Comparison of ENCODE assay signal across 8 cellular contexts in genomic region chr20:56358600-56359211, GRCh38. TPM values are rescaled to one million over a fixed set of nuclear protein-coding genes. Genes with fewer than 3 reads are reported as not detected.
DNase-seq lines count a peak whose midpoint lies in the region; ATAC-seq and TF ChIP-seq lines count a peak whose summit lies in the region.

FAM210B (plus strand) TSS chr20:56358974; CDS start chr20:56359006, 32 bp downstream.

- H3K56ac ChIP-seq in IMR-90 (ENCODE audit: extremely low read depth, insufficient read depth, low read length) = peak within 1 kb of the TSS; percentile 66

- TF ChIP-seq CTCF in IMR-90 (conservative IDR thresholded peaks at IDR 0.05; ENCODE audit: low read depth, low read length) (no peak), PC-9 (conservative IDR thresholded peaks at IDR 0.05) (no peak), esophagus squamous epithelium (IDR thresholded peaks at IDR 0.05) (no peak)

- H2AK5ac ChIP-seq in IMR-90 (ENCODE audit: low read depth, low read length) = peak within 1 kb of the TSS; percentile 7

- in situ Hi-C loops in IMR-90 (cut with MboI; ENCODE audit: low sequenced_read_pairs) = loop anchor here (25.0 kb wide), 1 partner anchor 429 kb away; no protein-coding TSS in a partner anchor

- dilution Hi-C loops in IMR-90 (cut with HindIII; ENCODE audit: low sequenced_read_pairs, unreplicated experiment) = no loop called here

- peak within 1 kb of the TSS; percentile 96 for H2AFZ ChIP-seq in IMR-90 (replicated peaks; ENCODE audit: low read length, poor library complexity)
- H2AFZ ChIP-seq in PC-9 = peak within 1 kb of the TSS; percentile 100

- H3K9me1 ChIP-seq in IMR-90 (ENCODE audit: insufficient read depth, low read length) = peaks cover 13% of the 10 kb centered on the region

- H4K91ac ChIP-seq in IMR-90 (ENCODE audit: insufficient read depth, low read depth, low read length) = peak within 1 kb of the TSS; percentile 71

- H3K4me3 Mint-ChIP-seq in activated T-helper 1 cell treated with anti-CD3 and anti-CD28 coated beads, Interleukin-12 subunit alpha, Interleukin-12 subunit beta, Interleukin-2, Interleukin-4 antibody, amounts not matched to agents 30 ng/mL and 10 ng/mL and 1 ng/mL, durations not matched to agents 14 hours and 24 hours and 36 hours = peak within 1 kb of the TSS; percentile 85

- H4K8ac ChIP-seq in IMR-90 (ENCODE audit: low read depth in 2 of 2, low read length in 2 of 2) = peak within 1 kb of the TSS; percentile 40 to 90; a peak in 3 of 4 replicates

- H3K9me2 ChIP-seq in PC-9 (ENCODE audit: insufficient read depth) = no peaks in the 10 kb centered on the region

- H3K9ac ChIP-seq in IMR-90 (ENCODE audit: low read depth, low read length) = peak within 1 kb of the TSS; percentile 91

- peak within 1 kb of the TSS; percentile 48 for H3K27ac Mint-ChIP-seq in activated T-helper 1 cell treated with anti-CD3 and anti-CD28 coated beads, Interleukin-12 subunit alpha, Interleukin-12 subunit beta, Interleukin-2, Interleukin-4 antibody, amounts not matched to agents 30 ng/mL and 10 ng/mL and 1 ng/mL, durations not matched to agents 14 hours and 24 hours and 36 hours

- peaks cover 7% of the 10 kb centered on the region for H3K4me1 Mint-ChIP-seq in activated T-helper 1 cell treated with anti-CD3 and anti-CD28 coated beads, Interleukin-12 subunit alpha, Interleukin-12 subunit beta, Interleukin-2, Interleukin-4 antibody, amounts not matched to agents 30 ng/mL and 10 ng/mL and 1 ng/mL, durations not matched to agents 14 hours and 24 hours and 36 hours (ENCODE audit: low read depth)

- H3K4ac ChIP-seq in IMR-90 (ENCODE audit: low read depth, low read length) = peak within 1 kb of the TSS; percentile 74

- H3K4me1 ChIP-seq in IMR-90 (ENCODE audit: control insufficient read depth, insufficient read depth, low read length) = peaks cover 8% of the 10 kb centered on the region
- H3K4me1 ChIP-seq in PC-9 (replicated peaks; ENCODE audit: insufficient read depth) = peaks cover 17% of the 10 kb centered on the region
- H3K4me1 ChIP-seq in esophagus squamous epithelium = peaks cover 12 to 51% (median 16%) of the 10 kb centered on the region in 3 donors

- CTCF ChIA-PET in IMR-90 (lab: Yijun Ruan, JAX) (interaction anchor here (0.5 to 1.0 kb wide), 3 partner anchors 9 to 76 kb away, joined by 3 to 4 read pairs (median 3); no protein-coding TSS in a partner anchor), PC-9 (lab: Charles Lee) (interaction anchor here (0.6 to 1.0 kb wide), 3 partner anchors 29 to 896 kb away, joined by 5 to 7 read pairs (median 7); partner anchors contain the start of genes AURKA and CSTF1)

- H3K4me3 ChIP-seq in IMR-90 (ENCODE audit: insufficient read depth, low read depth, low read length) (peak within 1 kb of the TSS; percentile 77), PC-9 (peak within 1 kb of the TSS; percentile 91), esophagus squamous epithelium (peak within 1 kb of the TSS; percentile 69 to 96 (median 94))

- no peaks in the 10 kb centered on the region for H3K79me2 ChIP-seq in PC-9 (ENCODE audit: low read depth)

- peak within 1 kb of the TSS; percentile 53 for H2BK5ac ChIP-seq in IMR-90 (ENCODE audit: low read depth, low read length, poor library complexity, severe bottlenecking)

- no peaks in the 10 kb centered on the region for H3K36me3 Mint-ChIP-seq in activated T-helper 1 cell treated with anti-CD3 and anti-CD28 coated beads, Interleukin-12 subunit alpha, Interleukin-12 subunit beta, Interleukin-2, Interleukin-4 antibody, amounts not matched to agents 30 ng/mL and 10 ng/mL and 1 ng/mL, durations not matched to agents 14 hours and 24 hours and 36 hours (ENCODE audit: low read depth)

- H3K14ac ChIP-seq in IMR-90 (replicated peaks; ENCODE audit: low read depth, low read length) = peak within 1 kb of the TSS; percentile 42

- peak within 1 kb of the TSS; percentile 27 for H3K18ac ChIP-seq in IMR-90 (ENCODE audit: low read depth, low read length)

- H3K27me3 ChIP-seq in IMR-90 (ENCODE audit: control insufficient read depth, insufficient read depth, low read length) (no peaks in the 10 kb centered on the region), PC-9 (ENCODE audit: insufficient read depth, low read depth) (peaks cover 35% of the 10 kb centered on the region), esophagus squamous epithelium (no peaks in the 10 kb centered on the region)

- DNase-seq in D341Med (ENCODE audit: low spot score) (peak; percentile 98), IMR-90 (peak; percentile 87), PC-9 (peak; percentile 75 to 89), esophagus squamous epithelium (lab: John Stamatoyannopoulos, UW) (peak; percentile 55), myocyte (ENCODE audit: low read depth) (peak; percentile 91)
- peak; percentile 76 for DNase-seq in activated T-helper 1 cell treated with anti-CD3 and anti-CD28 coated beads, Interleukin-12 subunit alpha, Interleukin-12 subunit beta, Interleukin-2, Interleukin-4 antibody, amounts not matched to agents 30 ng/mL and 10 ng/mL and 1 ng/mL, durations not matched to agents 14 hours and 24 hours and 36 hours (ENCODE audit: low spot score)
- DNase-seq in stimulated activated CD8-positive, alpha-beta memory T cell treated with anti-CD3 and anti-CD28 coated beads, Interleukin-7, amount 100 ng/mL, for 4 hours (ENCODE audit: low read depth in 2 of 2) = peak; percentile 57 to 75

- intact Hi-C loops in IMR-90 (cut with micrococcal nuclease) = no loop called here
- intact Hi-C loops in PC-9 (cut with micrococcal nuclease; ENCODE audit: unreplicated experiment) = no loop called here
- intact Hi-C loops in activated T-helper 1 cell treated with anti-CD3 and anti-CD28 coated beads, Interleukin-12 subunit alpha, Interleukin-12 subunit beta, Interleukin-2, Interleukin-4 antibody, amounts not matched to agents 30 ng/mL and 10 ng/mL and 1 ng/mL, durations not matched to agents 14 hours and 24 hours and 36 hours (cut with micrococcal nuclease) = loop anchor here (1.0 to 5.0 kb wide), 4 partner anchors 13 to 111 kb away; partner anchors contain the start of genes AURKA, CSTF1, MC3R and RTF2
- intact Hi-C loops in esophagus squamous epithelium (cut with DNase I) = no loop called here

- H3K4me2 ChIP-seq in IMR-90 (ENCODE audit: low read depth, low read length) = peak within 1 kb of the TSS; percentile 96
- H3K4me2 ChIP-seq in PC-9 = peak within 1 kb of the TSS; percentile 95

- POLR2A ChIA-PET in IMR-90 (lab: Charles Lee; ENCODE audit: unreplicated experiment) = no interaction called here
- POLR2A ChIA-PET in PC-9 (lab: Charles Lee; ENCODE audit: unreplicated experiment) = no interaction called here

- peak within 1 kb of the TSS; percentile 94 for H2AK9ac ChIP-seq in IMR-90 (replicated peaks; ENCODE audit: low read depth, low read length, poor library complexity)

- peaks cover 4% of the 10 kb centered on the region; the same call in 1 of the 2 replicates for H4K20me1 ChIP-seq in IMR-90 (ENCODE audit: insufficient read depth, low read length)
- H4K20me1 ChIP-seq in PC-9 (ENCODE audit: insufficient read depth) = 0 out of 2 replicates have a peak, but pooled peaks cover 3% of the 10 kb centered on the region

- no peak for TF ChIP-seq RAD21 in IMR-90 (IDR thresholded peaks at IDR 0.05; ENCODE audit: low read length)

- peaks cover 9% of the 10 kb centered on the region for H3F3A ChIP-seq in PC-9 (ENCODE audit: insufficient read depth, low read depth)

- no peaks in the 10 kb centered on the region for H3K9me3 Mint-ChIP-seq in activated T-helper 1 cell treated with anti-CD3 and anti-CD28 coated beads, Interleukin-12 subunit alpha, Interleukin-12 subunit beta, Interleukin-2, Interleukin-4 antibody, amounts not matched to agents 30 ng/mL and 10 ng/mL and 1 ng/mL, durations not matched to agents 14 hours and 24 hours and 36 hours

- H2BK120ac ChIP-seq in IMR-90 (ENCODE audit: low read depth, low read length) = peak within 1 kb of the TSS; percentile 4; the same call in 1 of the 2 replicates

- no peak for TF ChIP-seq POLR2A in IMR-90 (IDR thresholded peaks at IDR 0.05; ENCODE audit: low read depth, low read length)
- peak in 2 of 4 donors; percentile 70 to 71 for TF ChIP-seq POLR2A in esophagus squamous epithelium (IDR thresholded peaks at IDR 0.05)

- H4K5ac ChIP-seq in IMR-90 (ENCODE audit: low read depth, low read length) = peak within 1 kb of the TSS; percentile 14

- BruUV-seq in IMR-90 (replicated peaks; lab: Mats Ljungman, UMichigan) (no TSS peak), PC-9 (replicated peaks; lab: Mats Ljungman, UMichigan) (no TSS peak)

- H3K36me3 ChIP-seq in IMR-90 (ENCODE audit: control insufficient read depth, insufficient read depth, low read length) (0 out of 2 replicates have a peak, but pooled peaks cover 1% of the 10 kb centered on the region), PC-9 (ENCODE audit: low read depth) (no peaks in the 10 kb centered on the region), esophagus squamous epithelium (peaks cover 0 to 16% (median 0%) of the 10 kb centered on the region in 3 donors)

- ATAC-seq in GM21529 (IDR thresholded peaks at IDR 0.05; ENCODE audit: unreplicated experiment) (peak; percentile 97), IMR-90 (ENCODE audit: low read depth) (peak; percentile 99)

- H3K9me3 ChIP-seq in IMR-90 (ENCODE audit: control insufficient read depth, insufficient read depth, low read length) (no peaks in the 10 kb centered on the region), PC-9 (ENCODE audit: insufficient read depth, low read depth) (no peaks in the 10 kb centered on the region), esophagus squamous epithelium (no peaks in the 10 kb centered on the region)

- peaks cover 7% of the 10 kb centered on the region for H3K27me3 Mint-ChIP-seq in activated T-helper 1 cell treated with anti-CD3 and anti-CD28 coated beads, Interleukin-12 subunit alpha, Interleukin-12 subunit beta, Interleukin-2, Interleukin-4 antibody, amounts not matched to agents 30 ng/mL and 10 ng/mL and 1 ng/mL, durations not matched to agents 14 hours and 24 hours and 36 hours (ENCODE audit: insufficient read depth)

- 3% methylated on average over 16 of the region's 63 CpGs; no CpG with 5 or more reads in 1 of the 2 experiments for WGBS in IMR-90 (ENCODE audit: extremely low coverage in 2 of 2, insufficient read length in 1 of 2), 2 experiments
- 0% methylated on average over 1 to 3 of the region's 63 CpGs for WGBS in esophagus squamous epithelium, 2 donors

- no peak within 1 kb of the TSS for H2BK20ac ChIP-seq in IMR-90 (ENCODE audit: low read depth, low read length)

- H3K27ac ChIP-seq in IMR-90 (ENCODE audit: insufficient read depth, low read length) (peak within 1 kb of the TSS; percentile 51), PC-9 (no peak within 1 kb of the TSS), esophagus squamous epithelium (peak within 1 kb of the TSS; percentile 76 to 94 (median 88))

- peaks cover 29 to 36% of the 10 kb centered on the region in 2 experiments for H3K79me1 ChIP-seq in IMR-90 (ENCODE audit: low read depth in 1 of 2, low read length in 2 of 2)

- peak within 1 kb of the TSS; percentile 92 for H3K23ac ChIP-seq in IMR-90 (ENCODE audit: low read depth, low read length)

- no peak within 1 kb of the TSS; the same call in 2 of the 3 replicates for H2BK15ac ChIP-seq in IMR-90 (ENCODE audit: low read depth, low read length)

RNA-seq across cellular contexts. Expression of gene FAM210B, which starts in this region (rescaled TPM):
- total RNA-seq in IMR-90 (2012; rRNA removed) (45.0 and 48.9 TPM in 2 replicates), PC-9 (2021) (18.9 and 21.4 TPM in 2 replicates), esophagus squamous epithelium (10 to 100 TPM; 14.0 to 46.2 (median 29.1) TPM), myocyte (42.6 and 54.5 TPM in 2 replicates)
- polyA plus RNA-seq in IMR-90 (2012; rRNA removed) = 25.6 and 29.5 TPM in 2 replicates
- 13.0 and 17.9 TPM in 2 replicates for polyA plus RNA-seq in IMR-90 (2012; cell fraction: cytosol; rRNA removed)
- polyA plus RNA-seq in IMR-90 (2012; cell fraction: nucleus; rRNA removed; ENCODE audit: low replicate concordance) = 4.1 and 11.5 TPM in 2 replicates
- 6.2 and 6.9 TPM in 2 replicates for total RNA-seq in activated T-helper 1 cell treated with anti-CD3 and anti-CD28 coated beads, Interleukin-12 subunit alpha, Interleukin-12 subunit beta, Interleukin-2, Interleukin-4 antibody, amounts not matched to agents 30 ng/mL and 10 ng/mL and 1 ng/mL, durations not matched to agents 14 hours and 24 hours and 36 hours
- polyA plus RNA-seq in myocyte (2012) = 33.8 TPM
